9 cellular contexts compared by ENCODE assay signal in genomic region chr12:4829161-4829792, GRCh38.
DNase-seq lines count a peak whose midpoint lies in the region; ATAC-seq and TF ChIP-seq lines count a peak whose summit lies in the region.
"Had no signal": no experiment of that assay in that cellular context is flagged by ENCODE, and none has a peak within 500 bp of the region (broad histone marks: within the 10 kb centered on the region; RNA-seq: fewer than 3 reads in every experiment).

No MANE protein-coding gene starts in this region.

- H3K27ac Mint-ChIP-seq in activated CD8-positive, alpha-beta T cell treated with anti-CD3 and anti-CD28 coated beads, Interleukin-2, amount 10 ng/mL, durations not matched to agents 7 days and 5 days = peak overlapping the region; percentile 94
- H3K27ac Mint-ChIP-seq in osteocyte (ENCODE audit: unreplicated experiment) = no peak overlapping the region

- DNase-seq in GM10266 (ENCODE audit: extremely low spot score) (peak; percentile 76), NCI-H2171 treated with DMSO at 0.1 percent for 48 hours (lab: John Stamatoyannopoulos, UW) (no peak), nucleus accumbens (lab: John Stamatoyannopoulos, UW) (no peak), medulla oblongata (ENCODE audit: extremely low spot score) (no peak), osteocyte (ENCODE audit: extremely low spot score, unreplicated experiment) (no peak)
- DNase-seq in activated CD8-positive, alpha-beta T cell treated with anti-CD3 and anti-CD28 coated beads, Interleukin-2, amount 10 ng/mL, durations not matched to agents 7 days and 5 days = peak; percentile 43
- DNase-seq: upper lobe of right lung had no signal

- TF ChIP-seq CTCF in GM10266 (IDR thresholded peaks at IDR 0.05; ENCODE audit: control insufficient read depth, insufficient read depth, low read depth, missing control alignments) = no peak
- no peak for TF ChIP-seq CTCF in osteocyte (IDR thresholded peaks at IDR 0.05)

- peak; percentile 70 for ATAC-seq in GM19397 (IDR thresholded peaks at IDR 0.05; ENCODE audit: unreplicated experiment)
- ATAC-seq in HG03103 (IDR thresholded peaks at IDR 0.05; ENCODE audit: low read depth, unreplicated experiment) = peak; percentile 80
- ATAC-seq in activated CD8-positive, alpha-beta T cell treated with anti-CD3 and anti-CD28 coated beads, Interleukin-2, amount 10 ng/mL, durations not matched to agents 7 days and 5 days = peak; percentile 73
- ATAC-seq: upper lobe of right lung had no signal

- POLR2A ChIA-PET in activated CD8-positive, alpha-beta T cell treated with anti-CD3 and anti-CD28 coated beads, Interleukin-2, amount 10 ng/mL, durations not matched to agents 7 days and 5 days (lab: Charles Lee) = interaction anchor here (0.7 kb wide), 1 partner anchor 22 kb away, joined by 3 read pairs; no protein-coding TSS in a partner anchor

- H3K4me3 Mint-ChIP-seq in activated CD8-positive, alpha-beta T cell treated with anti-CD3 and anti-CD28 coated beads, Interleukin-2, amount 10 ng/mL, durations not matched to agents 7 days and 5 days = peak overlapping the region; percentile 79
- no peak overlapping the region for H3K4me3 Mint-ChIP-seq in osteocyte (ENCODE audit: unreplicated experiment)

- CTCF ChIA-PET in activated CD8-positive, alpha-beta T cell treated with anti-CD3 and anti-CD28 coated beads, Interleukin-2, amount 10 ng/mL, durations not matched to agents 7 days and 5 days (lab: Charles Lee) = interaction anchor here (0.8 to 7.7 kb wide), 5 partner anchors 18 to 225 kb away, joined by 3 to 78 read pairs (median 3); no protein-coding TSS in a partner anchor

- peaks cover 69% of the 10 kb centered on the region for H3K36me3 Mint-ChIP-seq in activated CD8-positive, alpha-beta T cell treated with anti-CD3 and anti-CD28 coated beads, Interleukin-2, amount 10 ng/mL, durations not matched to agents 7 days and 5 days (ENCODE audit: low read depth)
- H3K36me3 Mint-ChIP-seq in osteocyte (ENCODE audit: unreplicated experiment) = no peaks in the 10 kb centered on the region

- peaks cover 81% of the 10 kb centered on the region for H3K4me1 Mint-ChIP-seq in activated CD8-positive, alpha-beta T cell treated with anti-CD3 and anti-CD28 coated beads, Interleukin-2, amount 10 ng/mL, durations not matched to agents 7 days and 5 days (ENCODE audit: low read depth)
- no peaks in the 10 kb centered on the region for H3K4me1 Mint-ChIP-seq in osteocyte (ENCODE audit: unreplicated experiment)

- H3K27me3 Mint-ChIP-seq in activated CD8-positive, alpha-beta T cell treated with anti-CD3 and anti-CD28 coated beads, Interleukin-2, amount 10 ng/mL, durations not matched to agents 7 days and 5 days (ENCODE audit: low read depth) = no peaks in the 10 kb centered on the region
- no peaks in the 10 kb centered on the region for H3K27me3 Mint-ChIP-seq in osteocyte (ENCODE audit: unreplicated experiment)

- peaks cover 14% of the 10 kb centered on the region for H3K9me3 Mint-ChIP-seq in activated CD8-positive, alpha-beta T cell treated with anti-CD3 and anti-CD28 coated beads, Interleukin-2, amount 10 ng/mL, durations not matched to agents 7 days and 5 days (ENCODE audit: insufficient read depth)
- H3K9me3 Mint-ChIP-seq in osteocyte (ENCODE audit: unreplicated experiment) = no peaks in the 10 kb centered on the region

Comparison
In these comparisons a context has a peak if more than half of its experiments do, and no peak if none do; other contexts are left out.
1. DNase-seq: peak in GM10266 (single experiment) and activated CD8-positive, alpha-beta T cell treated with anti-CD3 and anti-CD28 coated beads, Interleukin-2, amount 10 ng/mL, durations not matched to agents 7 days and 5 days (single experiment); none in NCI-H2171 treated with DMSO at 0.1 percent for 48 hours (single experiment), nucleus accumbens (0 of 56), medulla oblongata (single experiment) and osteocyte (single experiment).
2. Peak in every context shown above with its lines, with median percentiles within 50 percentile points of each other: ATAC-seq.